In the genomic region with DNA sequence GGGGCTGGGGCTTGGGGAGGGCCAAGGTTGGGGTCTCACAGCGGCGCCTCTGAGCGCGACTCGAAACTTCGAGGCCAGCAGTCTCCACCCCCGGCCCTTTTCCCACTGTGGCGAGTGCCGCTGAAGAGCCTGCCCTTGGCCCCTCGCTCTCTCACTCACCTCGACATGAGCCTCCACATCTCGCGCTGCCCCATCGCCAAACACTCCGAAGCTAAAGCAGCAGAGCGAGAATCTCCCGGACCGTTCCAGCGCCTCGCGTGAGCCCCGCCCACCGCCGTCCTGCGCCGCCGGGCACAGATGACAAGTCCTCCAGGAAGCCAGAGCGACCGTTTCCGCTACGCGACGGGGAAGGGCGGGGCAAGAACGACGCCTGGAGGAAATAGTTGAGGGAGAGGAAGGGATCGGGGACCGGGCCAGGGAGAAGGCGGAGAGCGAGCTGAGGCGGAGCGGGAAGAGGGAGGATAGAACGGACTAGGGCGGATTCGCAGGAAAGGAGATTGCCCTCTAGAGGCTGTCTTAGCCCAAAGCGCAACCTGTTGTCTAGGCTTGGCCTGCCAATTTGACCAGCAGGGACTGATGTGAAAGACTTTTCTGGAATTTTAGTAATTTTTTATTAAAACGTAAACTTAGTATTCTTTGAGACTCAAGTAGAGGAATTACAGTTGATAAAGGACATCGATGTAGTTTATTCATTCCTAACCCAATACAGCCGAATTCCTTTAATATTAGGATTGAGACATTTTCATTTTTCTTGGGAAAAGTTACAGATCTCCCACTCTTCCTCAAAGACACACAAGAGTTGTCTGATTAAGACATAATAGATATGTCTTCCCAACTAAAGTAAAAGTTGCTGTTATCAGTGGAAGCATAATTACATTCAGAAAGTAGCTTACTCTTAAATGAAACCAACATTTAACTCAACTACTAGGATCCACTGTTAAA, we compare ENCODE assay signal across 8 cellular contexts. TPM values are rescaled to one million over a fixed set of nuclear protein-coding genes. Genes with fewer than 3 reads are reported as not detected.
DNase-seq lines count a peak whose midpoint lies in the region; ATAC-seq and TF ChIP-seq lines count a peak whose summit lies in the region.

A gene with protein sequence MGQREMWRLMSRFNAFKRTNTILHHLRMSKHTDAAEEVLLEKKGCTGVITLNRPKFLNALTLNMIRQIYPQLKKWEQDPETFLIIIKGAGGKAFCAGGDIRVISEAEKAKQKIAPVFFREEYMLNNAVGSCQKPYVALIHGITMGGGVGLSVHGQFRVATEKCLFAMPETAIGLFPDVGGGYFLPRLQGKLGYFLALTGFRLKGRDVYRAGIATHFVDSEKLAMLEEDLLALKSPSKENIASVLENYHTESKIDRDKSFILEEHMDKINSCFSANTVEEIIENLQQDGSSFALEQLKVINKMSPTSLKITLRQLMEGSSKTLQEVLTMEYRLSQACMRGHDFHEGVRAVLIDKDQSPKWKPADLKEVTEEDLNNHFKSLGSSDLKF (minus strand): TSS at position 270 of the 942 bp plus-strand sequence. CDS start 76 bp downstream, at position 194.

- in situ Hi-C loops in GM23248 (cut with MboI), result no loop called here

- H3F3A ChIP-seq in GM23248 (ENCODE audit: insufficient read depth), result peaks cover 17% of the 10 kb centered on the region

- peak; percentile 100 for DNase-seq in EH (ENCODE audit: low read depth)
- peak; percentile 99 for DNase-seq in GM23248
- peak; percentile 99 for DNase-seq in LHCN-M2 (ENCODE audit: low read depth)
- peak; percentile 97 for DNase-seq in RWPE2 (ENCODE audit: low spot score)
- peak; percentile 80 for DNase-seq in activated T-helper 9 cell treated with anti-CD3 and anti-CD28 coated beads, Interleukin-2, amount 50 U/mL, for 16 hours (ENCODE audit: low read depth)
- DNase-seq in fibroblast of peridontal ligament (ENCODE audit: extremely low read depth), result peak; percentile 98
- peak; percentile 92 for DNase-seq in natural killer cell treated with Interleukin-12 subunit alpha and Interleukin-12 subunit beta and Interleukin-15 and Interleukin-18, amount 100 ng/mL, for 72 hours (ENCODE audit: low spot score)

- H3K27me3 ChIP-seq in GM23248 (replicated peaks; ENCODE audit: insufficient read depth) (no peaks in the 10 kb centered on the region), RWPE2 (ENCODE audit: insufficient read depth, poor library complexity, severe bottlenecking) (no peaks in the 10 kb centered on the region)

- TF ChIP-seq CTCF in RWPE2 (IDR thresholded peaks at IDR 0.05; ENCODE audit: poor library complexity, severe bottlenecking), result peak; percentile 93

- H3K79me2 ChIP-seq in GM23248 (ENCODE audit: insufficient read depth), result peaks cover 37% of the 10 kb centered on the region

- no peaks in the 10 kb centered on the region for H3K9me3 Mint-ChIP-seq in natural killer cell treated with Interleukin-12 subunit alpha and Interleukin-12 subunit beta and Interleukin-15 and Interleukin-18, amount 100 ng/mL, for 72 hours
- H3K9me3 Mint-ChIP-seq in stimulated activated naive CD8-positive, alpha-beta T cell treated with anti-CD3 and anti-CD28 coated beads, Interleukin-15, Interleukin-2, amounts not matched to agents 100 ng/mL and 50 ng/mL, for 24 hours, result no peaks in the 10 kb centered on the region

- H3K4me3 ChIP-seq in GM23248 (peak within 1 kb of the TSS; percentile 86), RWPE2 (ENCODE audit: severe bottlenecking) (peak within 1 kb of the TSS; percentile 44)

- H3K4me1 ChIP-seq in GM23248 (ENCODE audit: insufficient read depth), result peaks cover 29% of the 10 kb centered on the region
- H3K4me1 ChIP-seq in RWPE2 (ENCODE audit: insufficient read depth, poor library complexity, severe bottlenecking), result peaks cover 4% of the 10 kb centered on the region

- peaks cover 7% of the 10 kb centered on the region in 2 donors for H3K27me3 Mint-ChIP-seq in natural killer cell treated with Interleukin-12 subunit alpha and Interleukin-12 subunit beta and Interleukin-15 and Interleukin-18, amount 100 ng/mL, for 72 hours
- H3K27me3 Mint-ChIP-seq in stimulated activated naive CD8-positive, alpha-beta T cell treated with anti-CD3 and anti-CD28 coated beads, Interleukin-15, Interleukin-2, amounts not matched to agents 100 ng/mL and 50 ng/mL, for 24 hours, result no peaks in the 10 kb centered on the region

- peak; percentile 96 for ATAC-seq in RWPE2 (ENCODE audit: low read depth)
- ATAC-seq in natural killer cell treated with Interleukin-12 subunit alpha and Interleukin-12 subunit beta and Interleukin-15 and Interleukin-18, amount 100 ng/mL, for 72 hours, result peak; percentile 94 to 98

- peak within 1 kb of the TSS; percentile 83 for H3K9ac ChIP-seq in GM23248

- peak within 1 kb of the TSS; percentile 86 to 97 for H3K27ac Mint-ChIP-seq in natural killer cell treated with Interleukin-12 subunit alpha and Interleukin-12 subunit beta and Interleukin-15 and Interleukin-18, amount 100 ng/mL, for 72 hours
- H3K27ac Mint-ChIP-seq in stimulated activated naive CD8-positive, alpha-beta T cell treated with anti-CD3 and anti-CD28 coated beads, Interleukin-15, Interleukin-2, amounts not matched to agents 100 ng/mL and 50 ng/mL, for 24 hours, result peak within 1 kb of the TSS; percentile 96

- H3K4me3 Mint-ChIP-seq in natural killer cell treated with Interleukin-12 subunit alpha and Interleukin-12 subunit beta and Interleukin-15 and Interleukin-18, amount 100 ng/mL, for 72 hours, result peak within 1 kb of the TSS; percentile 87
- H3K4me3 Mint-ChIP-seq in stimulated activated naive CD8-positive, alpha-beta T cell treated with anti-CD3 and anti-CD28 coated beads, Interleukin-15, Interleukin-2, amounts not matched to agents 100 ng/mL and 50 ng/mL, for 24 hours, result peak within 1 kb of the TSS; percentile 99

- peaks cover 5% of the 10 kb centered on the region for H3K36me3 Mint-ChIP-seq in natural killer cell treated with Interleukin-12 subunit alpha and Interleukin-12 subunit beta and Interleukin-15 and Interleukin-18, amount 100 ng/mL, for 72 hours
- peaks cover 5% of the 10 kb centered on the region for H3K36me3 Mint-ChIP-seq in stimulated activated naive CD8-positive, alpha-beta T cell treated with anti-CD3 and anti-CD28 coated beads, Interleukin-15, Interleukin-2, amounts not matched to agents 100 ng/mL and 50 ng/mL, for 24 hours (ENCODE audit: low read depth)

- 1 to 3% methylated on average over 44 to 49 of the region's 49 CpGs for WGBS in GM23248 (ENCODE audit: low coverage in 1 of 2, low lambda C conversion rate in 2 of 2, missing lambda C conversion rate in 2 of 2), 2 experiments

- H3K4me1 Mint-ChIP-seq in natural killer cell treated with Interleukin-12 subunit alpha and Interleukin-12 subunit beta and Interleukin-15 and Interleukin-18, amount 100 ng/mL, for 72 hours (ENCODE audit: low read depth in 2 of 2), result peaks cover 29 to 49% of the 10 kb centered on the region in 2 donors
- peaks cover 57% of the 10 kb centered on the region for H3K4me1 Mint-ChIP-seq in stimulated activated naive CD8-positive, alpha-beta T cell treated with anti-CD3 and anti-CD28 coated beads, Interleukin-15, Interleukin-2, amounts not matched to agents 100 ng/mL and 50 ng/mL, for 24 hours (ENCODE audit: low read depth)

- H3K36me3 ChIP-seq in GM23248 (ENCODE audit: low read depth) (no peaks in the 10 kb centered on the region), RWPE2 (ENCODE audit: low read depth) (no peaks in the 10 kb centered on the region)

- H4K20me1 ChIP-seq in GM23248 (ENCODE audit: insufficient read depth), result no peaks in the 10 kb centered on the region

- H3K4me2 ChIP-seq in GM23248 (ENCODE audit: unreplicated experiment), result peak within 1 kb of the TSS; percentile 87

- H3K9me2 ChIP-seq in GM23248 (ENCODE audit: insufficient read depth), result no peaks in the 10 kb centered on the region

- H3K27ac ChIP-seq in GM23248 (peak within 1 kb of the TSS; percentile 55), RWPE2 (ENCODE audit: poor library complexity, severe bottlenecking) (peak within 1 kb of the TSS; percentile 34)

- H2AFZ ChIP-seq in GM23248, result peak within 1 kb of the TSS; percentile 93

- H3K9me3 ChIP-seq in GM23248 (ENCODE audit: low read depth) (no peaks in the 10 kb centered on the region), RWPE2 (ENCODE audit: severe bottlenecking) (no peaks in the 10 kb centered on the region)

RNA-seq across cellular contexts. Expression of the gene that starts here (rescaled TPM):
- total RNA-seq in GM23248 (2014; rRNA removed; shearing (Covaris generic)), result 10.4 and 12.0 TPM in 2 replicates
- 28.9 and 29.0 TPM in 2 replicates for polyA plus RNA-seq in GM23248 (2016; fragmentation: Nextera tagmentation; extraction: Ambion mirVana)
- 11.8 and 12.3 TPM in 2 replicates for total RNA-seq in LHCN-M2 (2014; rRNA removed)
- polyA plus RNA-seq in LHCN-M2 (2012), result 9.0 TPM
- total RNA-seq in natural killer cell treated with Interleukin-12 subunit alpha and Interleukin-12 subunit beta and Interleukin-15 and Interleukin-18, amount 100 ng/mL, for 72 hours, result 10 to 100 TPM; 19.8 to 68.4 TPM

Comparison
In these comparisons a context has a peak if more than half of its experiments do, and no peak if none do; other contexts are left out.
1. Peak in every context shown above with its lines: DNase-seq, ATAC-seq, H3K4me3 ChIP-seq and H3K27ac ChIP-seq.